11 cellular contexts compared by ENCODE assay signal in genomic region chr4:25813705-25814104, GRCh38. TPM values are rescaled to one million over a fixed set of nuclear protein-coding genes. Genes with fewer than 3 reads are reported as not detected.
DNase-seq lines count a peak whose midpoint lies in the region; ATAC-seq and TF ChIP-seq lines count a peak whose summit lies in the region.
"Had no signal": no experiment of that assay in that cellular context is flagged by ENCODE, and none has a peak within 500 bp of the region (broad histone marks: within the 10 kb centered on the region; RNA-seq: fewer than 3 reads in every experiment).

No MANE protein-coding gene starts in this region.

- ATAC-seq in SK-N-SH treated with all-trans-retinoic acid at 6 μM for 48 hours: peak; percentile 55
- peak; percentile 29 for ATAC-seq in foreskin keratinocyte
- peak; percentile 49 to 68 (median 62) for ATAC-seq in psoas muscle
- no peak for ATAC-seq in HG03520 (IDR thresholded peaks at IDR 0.05; ENCODE audit: unreplicated experiment)
- ATAC-seq: WTC11 had no signal

- peaks cover 0 to 4% of the 10 kb centered on the region in 2 donors for H3K36me3 ChIP-seq in psoas muscle (ENCODE audit: insufficient read depth in 1 of 2, low read depth in 1 of 2)

- DNase-seq in HCEC 1CT: peak; percentile 69
- DNase-seq in foreskin keratinocyte: peak; percentile 17 to 48
- no peak for DNase-seq in psoas muscle
- no peak for DNase-seq in SHP77 (lab: John Stamatoyannopoulos, UW)
- DNase-seq in amygdala (lab: John Stamatoyannopoulos, UW): no peak
- no peak for DNase-seq in activated gamma-delta T cell (lab: John Stamatoyannopoulos, UW)
- DNase-seq: NCI-H774 had no signal

- H3K27ac ChIP-seq in foreskin keratinocyte (no peak overlapping the region), psoas muscle (no peak overlapping the region)
- H3K27ac ChIP-seq: transverse colon had no signal

- H3K27me3 ChIP-seq in foreskin keratinocyte (no peaks in the 10 kb centered on the region), psoas muscle (ENCODE audit: insufficient read depth in 3 of 3, low read length in 2 of 3) (no peaks in the 10 kb centered on the region)
- H3K27me3 ChIP-seq: transverse colon had no signal

- no peaks in the 10 kb centered on the region for H3K9me3 ChIP-seq in psoas muscle
- H3K9me3 ChIP-seq: transverse colon had no signal

- TF ChIP-seq CTCF in foreskin keratinocyte (conservative IDR thresholded peaks at IDR 0.05) (no peak), psoas muscle (IDR thresholded peaks at IDR 0.05) (no peak)

- H3K4me1 ChIP-seq in foreskin keratinocyte (peaks cover 19% of the 10 kb centered on the region), psoas muscle (peaks cover 9% of the 10 kb centered on the region)

- intact Hi-C loops in psoas muscle (cut with DNase I): no loop called here

- 40 to 46% (median 44%) methylated on average over 5 of the region's 5 CpGs for WGBS in psoas muscle, 3 donors

- no peak overlapping the region for H3K4me3 ChIP-seq in psoas muscle
- H3K4me3 ChIP-seq: transverse colon had no signal

TF ChIP-seq in SK-N-SH treated with all-trans-retinoic acid at 6 μM for 48 hours, 23 proteins besides CTCF, POLR2A, EP300 and RAD21:
- TF ChIP-seq ESRRG (CRISPR knock-in tag; IDR thresholded peaks at IDR 0.05): no peak
- TF ChIP-seq BACH2 (CRISPR knock-in tag; IDR thresholded peaks at IDR 0.05; ENCODE audit: borderline replicate concordance): no peak
- TF ChIP-seq ZC3H10 (CRISPR knock-in tag; IDR thresholded peaks at IDR 0.05): no peak
- no peak for TF ChIP-seq CSDC2 (CRISPR knock-in tag; IDR thresholded peaks at IDR 0.05)
- TF ChIP-seq SNAI2 (CRISPR knock-in tag; IDR thresholded peaks at IDR 0.05): no peak
- no peak for TF ChIP-seq GLIS3 (CRISPR knock-in tag; IDR thresholded peaks at IDR 0.05)
- TF ChIP-seq ARNTL (CRISPR knock-in tag; IDR thresholded peaks at IDR 0.05; ENCODE audit: borderline replicate concordance, low read depth): no peak
- 0 out of 2 replicates have a peak, but pooled peaks have one; percentile 37 for TF ChIP-seq ZNF70 (CRISPR knock-in tag; IDR thresholded peaks at IDR 0.05)
- no peak for TF ChIP-seq ZFP3 (CRISPR knock-in tag; IDR thresholded peaks at IDR 0.05)
- no peak for TF ChIP-seq TOX (CRISPR knock-in tag; IDR thresholded peaks at IDR 0.05; ENCODE audit: borderline replicate concordance)
- TF ChIP-seq, protein P1, sequence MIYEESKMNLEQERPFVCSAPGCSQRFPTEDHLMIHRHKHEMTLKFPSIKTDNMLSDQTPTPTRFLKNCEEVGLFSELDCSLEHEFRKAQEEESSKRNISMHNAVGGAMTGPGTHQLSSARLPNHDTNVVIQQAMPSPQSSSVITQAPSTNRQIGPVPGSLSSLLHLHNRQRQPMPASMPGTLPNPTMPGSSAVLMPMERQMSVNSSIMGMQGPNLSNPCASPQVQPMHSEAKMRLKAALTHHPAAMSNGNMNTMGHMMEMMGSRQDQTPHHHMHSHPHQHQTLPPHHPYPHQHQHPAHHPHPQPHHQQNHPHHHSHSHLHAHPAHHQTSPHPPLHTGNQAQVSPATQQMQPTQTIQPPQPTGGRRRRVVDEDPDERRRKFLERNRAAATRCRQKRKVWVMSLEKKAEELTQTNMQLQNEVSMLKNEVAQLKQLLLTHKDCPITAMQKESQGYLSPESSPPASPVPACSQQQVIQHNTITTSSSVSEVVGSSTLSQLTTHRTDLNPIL (CRISPR knock-in tag; IDR thresholded peaks at IDR 0.05; ENCODE audit: low read depth): peak; percentile 49; the same call in 1 of the 2 replicates
- TF ChIP-seq ZFP30 (CRISPR knock-in tag; IDR thresholded peaks at IDR 0.05): no peak
- no peak for TF ChIP-seq OSR1 (CRISPR knock-in tag; IDR thresholded peaks at IDR 0.05)
- TF ChIP-seq RARB (CRISPR knock-in tag; IDR thresholded peaks at IDR 0.05): no peak
- TF ChIP-seq, protein P2, sequence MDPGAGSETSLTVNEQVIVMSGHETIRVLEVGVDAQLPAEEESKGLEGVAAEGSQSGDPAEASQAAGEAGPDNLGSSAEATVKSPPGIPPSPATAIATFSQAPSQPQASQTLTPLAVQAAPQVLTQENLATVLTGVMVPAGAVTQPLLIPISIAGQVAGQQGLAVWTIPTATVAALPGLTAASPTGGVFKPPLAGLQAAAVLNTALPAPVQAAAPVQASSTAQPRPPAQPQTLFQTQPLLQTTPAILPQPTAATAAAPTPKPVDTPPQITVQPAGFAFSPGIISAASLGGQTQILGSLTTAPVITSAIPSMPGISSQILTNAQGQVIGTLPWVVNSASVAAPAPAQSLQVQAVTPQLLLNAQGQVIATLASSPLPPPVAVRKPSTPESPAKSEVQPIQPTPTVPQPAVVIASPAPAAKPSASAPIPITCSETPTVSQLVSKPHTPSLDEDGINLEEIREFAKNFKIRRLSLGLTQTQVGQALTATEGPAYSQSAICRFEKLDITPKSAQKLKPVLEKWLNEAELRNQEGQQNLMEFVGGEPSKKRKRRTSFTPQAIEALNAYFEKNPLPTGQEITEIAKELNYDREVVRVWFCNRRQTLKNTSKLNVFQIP (CRISPR knock-in tag; IDR thresholded peaks at IDR 0.05; ENCODE audit: borderline replicate concordance, low read depth): no peak
- no peak for TF ChIP-seq PPARA (CRISPR knock-in tag; IDR thresholded peaks at IDR 0.05; ENCODE audit: borderline replicate concordance)
- TF ChIP-seq TSHZ2 (CRISPR knock-in tag; IDR thresholded peaks at IDR 0.05): no peak
- TF ChIP-seq TCF4 (CRISPR knock-in tag; IDR thresholded peaks at IDR 0.05; ENCODE audit: borderline replicate concordance): no peak
- TF ChIP-seq CSRNP3 (CRISPR knock-in tag; IDR thresholded peaks at IDR 0.05): no peak
- TF ChIP-seq ISL1 (CRISPR knock-in tag; IDR thresholded peaks at IDR 0.05): peak; percentile 68

RNA-seq across cellular contexts. Expression of gene SEL1L3, which starts 49.1 kb away (rescaled TPM):
- total RNA-seq in foreskin keratinocyte (31.7 and 33.3 TPM in 2 replicates), psoas muscle (1 to 10 TPM; 1.4 to 4.3 (median 3.0) TPM)
- polyA plus RNA-seq in foreskin keratinocyte (15.8 and 17.2 TPM in 2 replicates), psoas muscle (1 to 10 TPM; 1.0 to 1.6 (median 1.3) TPM)

Comparison
In these comparisons a context has a peak if more than half of its experiments do, and no peak if none do; other contexts are left out.
1. DNase-seq: peak in HCEC 1CT (single experiment) and foreskin keratinocyte (2 of 2); none in psoas muscle (0 of 2), SHP77 (0 of 2), amygdala (0 of 56) and activated gamma-delta T cell (single experiment).